Comparison of ENCODE assay signal across 1 cellular context in the genomic region with DNA sequence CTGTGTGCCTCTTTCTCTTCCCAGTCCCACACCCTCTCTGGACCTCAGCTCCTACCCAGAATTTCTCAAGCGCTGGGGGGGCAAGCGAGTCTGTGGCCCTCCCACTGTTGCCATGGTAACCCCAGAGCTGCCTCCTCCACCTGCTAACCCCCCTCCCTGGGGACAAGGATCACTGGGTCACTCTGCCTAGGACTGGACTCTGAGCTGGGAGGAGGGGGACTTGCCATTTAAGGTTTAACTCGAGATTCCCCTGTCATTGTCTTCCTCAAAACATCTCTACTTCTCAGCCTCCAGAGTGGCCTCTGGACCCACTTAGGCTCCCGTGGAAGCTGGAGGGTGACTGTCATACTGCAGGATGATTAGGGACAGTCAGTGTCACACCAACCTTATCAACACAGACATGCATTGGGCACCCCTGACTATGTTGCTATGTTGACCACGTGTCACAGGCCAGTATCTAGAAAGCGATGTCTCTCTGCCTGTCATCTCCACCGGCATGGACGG.
TF ChIP-seq lines count a peak whose summit lies in the region.

No MANE protein-coding gene starts in this region.

TF ChIP-seq in HepG2, 621 proteins besides CTCF, POLR2A, EP300 and RAD21 (continued from another document and continues in another):
- TF ChIP-seq HOXA5 (CRISPR knock-in tag; IDR thresholded peaks at IDR 0.05) (no peak), THYN1 (CRISPR knock-in tag; IDR thresholded peaks at IDR 0.05; ENCODE audit: borderline replicate concordance, low read depth) (no peak), MTF1 (CRISPR knock-in tag; IDR thresholded peaks at IDR 0.05) (no peak), NR2C2 (CRISPR knock-in tag; IDR thresholded peaks at IDR 0.05; ENCODE audit: borderline replicate concordance) (peak; percentile 56; the same call in 1 of the 2 replicates), KLF12 (CRISPR knock-in tag; IDR thresholded peaks at IDR 0.05; ENCODE audit: borderline replicate concordance) (no peak), SRY (CRISPR knock-in tag; IDR thresholded peaks at IDR 0.05) (no peak), RFXANK (CRISPR knock-in tag; IDR thresholded peaks at IDR 0.05) (no peak), STAG1 (CRISPR knock-in tag; IDR thresholded peaks at IDR 0.05) (no peak), MAFF (IDR thresholded peaks at IDR 0.05; ENCODE audit: low read depth, low read length) (no peak), ZNF841 (CRISPR knock-in tag; IDR thresholded peaks at IDR 0.05; ENCODE audit: borderline replicate concordance) (no peak), SMYD3 (CRISPR knock-in tag; IDR thresholded peaks at IDR 0.05) (no peak), ZNF468 (CRISPR knock-in tag; IDR thresholded peaks at IDR 0.05) (no peak), PRMT3 (CRISPR knock-in tag; IDR thresholded peaks at IDR 0.05; ENCODE audit: borderline replicate concordance, low read depth) (no peak), RARG (CRISPR knock-in tag; IDR thresholded peaks at IDR 0.05; ENCODE audit: low read depth) (no peak), TCF7 (IDR thresholded peaks at IDR 0.05; ENCODE audit: low read depth) (no peak), NFE2L2 (IDR thresholded peaks at IDR 0.05; ENCODE audit: low read length) (no peak), TRIM24 (CRISPR knock-in tag; IDR thresholded peaks at IDR 0.05) (no peak), HOXA9 (CRISPR knock-in tag; IDR thresholded peaks at IDR 0.05; ENCODE audit: borderline replicate concordance) (no peak), AKAP8 (CRISPR knock-in tag; IDR thresholded peaks at IDR 0.05) (no peak), ZFP41 (CRISPR knock-in tag; IDR thresholded peaks at IDR 0.05; ENCODE audit: borderline replicate concordance) (no peak), NFKB2 (CRISPR knock-in tag; IDR thresholded peaks at IDR 0.05; ENCODE audit: borderline replicate concordance) (no peak), ZNF430 (CRISPR knock-in tag; IDR thresholded peaks at IDR 0.05) (no peak), ZNF850 (CRISPR knock-in tag; conservative IDR thresholded peaks at IDR 0.05) (no peak), NR3C1 (CRISPR knock-in tag; IDR thresholded peaks at IDR 0.05) (no peak), ZNF44 (CRISPR knock-in tag; IDR thresholded peaks at IDR 0.05) (no peak), NCOR1 (IDR thresholded peaks at IDR 0.05; ENCODE audit: borderline replicate concordance, low read length) (peak; percentile 97), SNAI1 (CRISPR knock-in tag; IDR thresholded peaks at IDR 0.05; ENCODE audit: borderline replicate concordance) (no peak), EED (CRISPR knock-in tag; IDR thresholded peaks at IDR 0.05) (no peak), ZNF510 (CRISPR knock-in tag; IDR thresholded peaks at IDR 0.05; ENCODE audit: low read depth) (no peak), ZNF136 (CRISPR knock-in tag; IDR thresholded peaks at IDR 0.05; ENCODE audit: low read depth) (no peak), KMT2B (CRISPR knock-in tag; IDR thresholded peaks at IDR 0.05) (no peak), KMT2A (CRISPR knock-in tag; IDR thresholded peaks at IDR 0.05) (no peak), SMC3 (IDR thresholded peaks at IDR 0.05; ENCODE audit: low read length) (no peak), ERF (CRISPR knock-in tag; IDR thresholded peaks at IDR 0.05) (no peak), ZNF329 (CRISPR knock-in tag; IDR thresholded peaks at IDR 0.05; ENCODE audit: low read depth) (no peak), CBFB (CRISPR knock-in tag; IDR thresholded peaks at IDR 0.05) (no peak), ZNF788 (CRISPR knock-in tag; IDR thresholded peaks at IDR 0.05; ENCODE audit: borderline replicate concordance) (no peak), YY1 (IDR thresholded peaks at IDR 0.05; ENCODE audit: insufficient read depth, insufficient replicate concordance, low read depth, low read length) (no peak), ZNF124 (CRISPR knock-in tag; IDR thresholded peaks at IDR 0.05) (no peak), REXO4 (CRISPR knock-in tag; IDR thresholded peaks at IDR 0.05; ENCODE audit: borderline replicate concordance) (no peak), ZNF451 (CRISPR knock-in tag; IDR thresholded peaks at IDR 0.05) (no peak), ZNF256 (CRISPR knock-in tag; conservative IDR thresholded peaks at IDR 0.05) (no peak), ZNF207 (IDR thresholded peaks at IDR 0.05; ENCODE audit: borderline replicate concordance) (no peak), KAT7 (CRISPR knock-in tag; IDR thresholded peaks at IDR 0.05; ENCODE audit: borderline replicate concordance) (no peak), ZBTB1 (CRISPR knock-in tag; IDR thresholded peaks at IDR 0.05; ENCODE audit: borderline replicate concordance) (no peak)
- TF ChIP-seq, protein P1, sequence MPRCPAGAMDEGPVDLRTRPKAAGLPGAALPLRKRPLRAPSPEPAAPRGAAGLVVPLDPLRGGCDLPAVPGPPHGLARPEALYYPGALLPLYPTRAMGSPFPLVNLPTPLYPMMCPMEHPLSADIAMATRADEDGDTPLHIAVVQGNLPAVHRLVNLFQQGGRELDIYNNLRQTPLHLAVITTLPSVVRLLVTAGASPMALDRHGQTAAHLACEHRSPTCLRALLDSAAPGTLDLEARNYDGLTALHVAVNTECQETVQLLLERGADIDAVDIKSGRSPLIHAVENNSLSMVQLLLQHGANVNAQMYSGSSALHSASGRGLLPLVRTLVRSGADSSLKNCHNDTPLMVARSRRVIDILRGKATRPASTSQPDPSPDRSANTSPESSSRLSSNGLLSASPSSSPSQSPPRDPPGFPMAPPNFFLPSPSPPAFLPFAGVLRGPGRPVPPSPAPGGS (CRISPR knock-in tag; IDR thresholded peaks at IDR 0.05) = no peak
- TF ChIP-seq, protein P2, sequence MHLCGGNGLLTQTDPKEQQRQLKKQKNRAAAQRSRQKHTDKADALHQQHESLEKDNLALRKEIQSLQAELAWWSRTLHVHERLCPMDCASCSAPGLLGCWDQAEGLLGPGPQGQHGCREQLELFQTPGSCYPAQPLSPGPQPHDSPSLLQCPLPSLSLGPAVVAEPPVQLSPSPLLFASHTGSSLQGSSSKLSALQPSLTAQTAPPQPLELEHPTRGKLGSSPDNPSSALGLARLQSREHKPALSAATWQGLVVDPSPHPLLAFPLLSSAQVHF (CRISPR knock-in tag; IDR thresholded peaks at IDR 0.05) = no peak
- TF ChIP-seq, protein P3, sequence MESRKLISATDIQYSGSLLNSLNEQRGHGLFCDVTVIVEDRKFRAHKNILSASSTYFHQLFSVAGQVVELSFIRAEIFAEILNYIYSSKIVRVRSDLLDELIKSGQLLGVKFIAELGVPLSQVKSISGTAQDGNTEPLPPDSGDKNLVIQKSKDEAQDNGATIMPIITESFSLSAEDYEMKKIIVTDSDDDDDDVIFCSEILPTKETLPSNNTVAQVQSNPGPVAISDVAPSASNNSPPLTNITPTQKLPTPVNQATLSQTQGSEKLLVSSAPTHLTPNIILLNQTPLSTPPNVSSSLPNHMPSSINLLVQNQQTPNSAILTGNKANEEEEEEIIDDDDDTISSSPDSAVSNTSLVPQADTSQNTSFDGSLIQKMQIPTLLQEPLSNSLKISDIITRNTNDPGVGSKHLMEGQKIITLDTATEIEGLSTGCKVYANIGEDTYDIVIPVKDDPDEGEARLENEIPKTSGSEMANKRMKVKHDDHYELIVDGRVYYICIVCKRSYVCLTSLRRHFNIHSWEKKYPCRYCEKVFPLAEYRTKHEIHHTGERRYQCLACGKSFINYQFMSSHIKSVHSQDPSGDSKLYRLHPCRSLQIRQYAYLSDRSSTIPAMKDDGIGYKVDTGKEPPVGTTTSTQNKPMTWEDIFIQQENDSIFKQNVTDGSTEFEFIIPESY (CRISPR knock-in tag; IDR thresholded peaks at IDR 0.05) = no peak
- TF ChIP-seq, protein P4, sequence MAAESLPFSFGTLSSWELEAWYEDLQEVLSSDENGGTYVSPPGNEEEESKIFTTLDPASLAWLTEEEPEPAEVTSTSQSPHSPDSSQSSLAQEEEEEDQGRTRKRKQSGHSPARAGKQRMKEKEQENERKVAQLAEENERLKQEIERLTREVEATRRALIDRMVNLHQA (CRISPR knock-in tag; IDR thresholded peaks at IDR 0.05) = no peak
- TF ChIP-seq, protein P5, sequence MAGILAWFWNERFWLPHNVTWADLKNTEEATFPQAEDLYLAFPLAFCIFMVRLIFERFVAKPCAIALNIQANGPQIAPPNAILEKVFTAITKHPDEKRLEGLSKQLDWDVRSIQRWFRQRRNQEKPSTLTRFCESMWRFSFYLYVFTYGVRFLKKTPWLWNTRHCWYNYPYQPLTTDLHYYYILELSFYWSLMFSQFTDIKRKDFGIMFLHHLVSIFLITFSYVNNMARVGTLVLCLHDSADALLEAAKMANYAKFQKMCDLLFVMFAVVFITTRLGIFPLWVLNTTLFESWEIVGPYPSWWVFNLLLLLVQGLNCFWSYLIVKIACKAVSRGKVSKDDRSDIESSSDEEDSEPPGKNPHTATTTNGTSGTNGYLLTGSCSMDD (CRISPR knock-in tag; IDR thresholded peaks at IDR 0.05) = no peak
- TF ChIP-seq, protein P6, sequence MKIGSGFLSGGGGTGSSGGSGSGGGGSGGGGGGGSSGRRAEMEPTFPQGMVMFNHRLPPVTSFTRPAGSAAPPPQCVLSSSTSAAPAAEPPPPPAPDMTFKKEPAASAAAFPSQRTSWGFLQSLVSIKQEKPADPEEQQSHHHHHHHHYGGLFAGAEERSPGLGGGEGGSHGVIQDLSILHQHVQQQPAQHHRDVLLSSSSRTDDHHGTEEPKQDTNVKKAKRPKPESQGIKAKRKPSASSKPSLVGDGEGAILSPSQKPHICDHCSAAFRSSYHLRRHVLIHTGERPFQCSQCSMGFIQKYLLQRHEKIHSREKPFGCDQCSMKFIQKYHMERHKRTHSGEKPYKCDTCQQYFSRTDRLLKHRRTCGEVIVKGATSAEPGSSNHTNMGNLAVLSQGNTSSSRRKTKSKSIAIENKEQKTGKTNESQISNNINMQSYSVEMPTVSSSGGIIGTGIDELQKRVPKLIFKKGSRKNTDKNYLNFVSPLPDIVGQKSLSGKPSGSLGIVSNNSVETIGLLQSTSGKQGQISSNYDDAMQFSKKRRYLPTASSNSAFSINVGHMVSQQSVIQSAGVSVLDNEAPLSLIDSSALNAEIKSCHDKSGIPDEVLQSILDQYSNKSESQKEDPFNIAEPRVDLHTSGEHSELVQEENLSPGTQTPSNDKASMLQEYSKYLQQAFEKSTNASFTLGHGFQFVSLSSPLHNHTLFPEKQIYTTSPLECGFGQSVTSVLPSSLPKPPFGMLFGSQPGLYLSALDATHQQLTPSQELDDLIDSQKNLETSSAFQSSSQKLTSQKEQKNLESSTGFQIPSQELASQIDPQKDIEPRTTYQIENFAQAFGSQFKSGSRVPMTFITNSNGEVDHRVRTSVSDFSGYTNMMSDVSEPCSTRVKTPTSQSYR (CRISPR knock-in tag; IDR thresholded peaks at IDR 0.05; ENCODE audit: borderline replicate concordance) = peak; percentile 93
- TF ChIP-seq, protein P7, sequence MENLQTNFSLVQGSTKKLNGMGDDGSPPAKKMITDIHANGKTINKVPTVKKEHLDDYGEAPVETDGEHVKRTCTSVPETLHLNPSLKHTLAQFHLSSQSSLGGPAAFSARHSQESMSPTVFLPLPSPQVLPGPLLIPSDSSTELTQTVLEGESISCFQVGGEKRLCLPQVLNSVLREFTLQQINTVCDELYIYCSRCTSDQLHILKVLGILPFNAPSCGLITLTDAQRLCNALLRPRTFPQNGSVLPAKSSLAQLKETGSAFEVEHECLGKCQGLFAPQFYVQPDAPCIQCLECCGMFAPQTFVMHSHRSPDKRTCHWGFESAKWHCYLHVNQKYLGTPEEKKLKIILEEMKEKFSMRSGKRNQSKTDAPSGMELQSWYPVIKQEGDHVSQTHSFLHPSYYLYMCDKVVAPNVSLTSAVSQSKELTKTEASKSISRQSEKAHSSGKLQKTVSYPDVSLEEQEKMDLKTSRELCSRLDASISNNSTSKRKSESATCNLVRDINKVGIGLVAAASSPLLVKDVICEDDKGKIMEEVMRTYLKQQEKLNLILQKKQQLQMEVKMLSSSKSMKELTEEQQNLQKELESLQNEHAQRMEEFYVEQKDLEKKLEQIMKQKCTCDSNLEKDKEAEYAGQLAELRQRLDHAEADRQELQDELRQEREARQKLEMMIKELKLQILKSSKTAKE (CRISPR knock-in tag; IDR thresholded peaks at IDR 0.05; ENCODE audit: borderline replicate concordance) = no peak
- TF ChIP-seq, protein P8, sequence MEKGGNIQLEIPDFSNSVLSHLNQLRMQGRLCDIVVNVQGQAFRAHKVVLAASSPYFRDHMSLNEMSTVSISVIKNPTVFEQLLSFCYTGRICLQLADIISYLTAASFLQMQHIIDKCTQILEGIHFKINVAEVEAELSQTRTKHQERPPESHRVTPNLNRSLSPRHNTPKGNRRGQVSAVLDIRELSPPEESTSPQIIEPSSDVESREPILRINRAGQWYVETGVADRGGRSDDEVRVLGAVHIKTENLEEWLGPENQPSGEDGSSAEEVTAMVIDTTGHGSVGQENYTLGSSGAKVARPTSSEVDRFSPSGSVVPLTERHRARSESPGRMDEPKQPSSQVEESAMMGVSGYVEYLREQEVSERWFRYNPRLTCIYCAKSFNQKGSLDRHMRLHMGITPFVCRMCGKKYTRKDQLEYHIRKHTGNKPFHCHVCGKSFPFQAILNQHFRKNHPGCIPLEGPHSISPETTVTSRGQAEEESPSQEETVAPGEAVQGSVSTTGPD (CRISPR knock-in tag; IDR thresholded peaks at IDR 0.05) = no peak
- TF ChIP-seq, protein P9, sequence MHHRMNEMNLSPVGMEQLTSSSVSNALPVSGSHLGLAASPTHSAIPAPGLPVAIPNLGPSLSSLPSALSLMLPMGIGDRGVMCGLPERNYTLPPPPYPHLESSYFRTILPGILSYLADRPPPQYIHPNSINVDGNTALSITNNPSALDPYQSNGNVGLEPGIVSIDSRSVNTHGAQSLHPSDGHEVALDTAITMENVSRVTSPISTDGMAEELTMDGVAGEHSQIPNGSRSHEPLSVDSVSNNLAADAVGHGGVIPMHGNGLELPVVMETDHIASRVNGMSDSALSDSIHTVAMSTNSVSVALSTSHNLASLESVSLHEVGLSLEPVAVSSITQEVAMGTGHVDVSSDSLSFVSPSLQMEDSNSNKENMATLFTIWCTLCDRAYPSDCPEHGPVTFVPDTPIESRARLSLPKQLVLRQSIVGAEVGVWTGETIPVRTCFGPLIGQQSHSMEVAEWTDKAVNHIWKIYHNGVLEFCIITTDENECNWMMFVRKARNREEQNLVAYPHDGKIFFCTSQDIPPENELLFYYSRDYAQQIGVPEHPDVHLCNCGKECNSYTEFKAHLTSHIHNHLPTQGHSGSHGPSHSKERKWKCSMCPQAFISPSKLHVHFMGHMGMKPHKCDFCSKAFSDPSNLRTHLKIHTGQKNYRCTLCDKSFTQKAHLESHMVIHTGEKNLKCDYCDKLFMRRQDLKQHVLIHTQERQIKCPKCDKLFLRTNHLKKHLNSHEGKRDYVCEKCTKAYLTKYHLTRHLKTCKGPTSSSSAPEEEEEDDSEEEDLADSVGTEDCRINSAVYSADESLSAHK (CRISPR knock-in tag; IDR thresholded peaks at IDR 0.05; ENCODE audit: borderline replicate concordance) = no peak
- TF ChIP-seq, protein P10, sequence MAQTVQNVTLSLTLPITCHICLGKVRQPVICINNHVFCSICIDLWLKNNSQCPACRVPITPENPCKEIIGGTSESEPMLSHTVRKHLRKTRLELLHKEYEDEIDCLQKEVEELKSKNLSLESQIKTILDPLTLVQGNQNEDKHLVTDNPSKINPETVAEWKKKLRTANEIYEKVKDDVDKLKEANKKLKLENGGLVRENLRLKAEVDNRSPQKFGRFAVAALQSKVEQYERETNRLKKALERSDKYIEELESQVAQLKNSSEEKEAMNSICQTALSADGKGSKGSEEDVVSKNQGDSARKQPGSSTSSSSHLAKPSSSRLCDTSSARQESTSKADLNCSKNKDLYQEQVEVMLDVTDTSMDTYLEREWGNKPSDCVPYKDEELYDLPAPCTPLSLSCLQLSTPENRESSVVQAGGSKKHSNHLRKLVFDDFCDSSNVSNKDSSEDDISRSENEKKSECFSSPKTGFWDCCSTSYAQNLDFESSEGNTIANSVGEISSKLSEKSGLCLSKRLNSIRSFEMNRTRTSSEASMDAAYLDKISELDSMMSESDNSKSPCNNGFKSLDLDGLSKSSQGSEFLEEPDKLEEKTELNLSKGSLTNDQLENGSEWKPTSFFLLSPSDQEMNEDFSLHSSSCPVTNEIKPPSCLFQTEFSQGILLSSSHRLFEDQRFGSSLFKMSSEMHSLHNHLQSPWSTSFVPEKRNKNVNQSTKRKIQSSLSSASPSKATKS (CRISPR knock-in tag; IDR thresholded peaks at IDR 0.05) = no peak
